In the genomic region with DNA sequence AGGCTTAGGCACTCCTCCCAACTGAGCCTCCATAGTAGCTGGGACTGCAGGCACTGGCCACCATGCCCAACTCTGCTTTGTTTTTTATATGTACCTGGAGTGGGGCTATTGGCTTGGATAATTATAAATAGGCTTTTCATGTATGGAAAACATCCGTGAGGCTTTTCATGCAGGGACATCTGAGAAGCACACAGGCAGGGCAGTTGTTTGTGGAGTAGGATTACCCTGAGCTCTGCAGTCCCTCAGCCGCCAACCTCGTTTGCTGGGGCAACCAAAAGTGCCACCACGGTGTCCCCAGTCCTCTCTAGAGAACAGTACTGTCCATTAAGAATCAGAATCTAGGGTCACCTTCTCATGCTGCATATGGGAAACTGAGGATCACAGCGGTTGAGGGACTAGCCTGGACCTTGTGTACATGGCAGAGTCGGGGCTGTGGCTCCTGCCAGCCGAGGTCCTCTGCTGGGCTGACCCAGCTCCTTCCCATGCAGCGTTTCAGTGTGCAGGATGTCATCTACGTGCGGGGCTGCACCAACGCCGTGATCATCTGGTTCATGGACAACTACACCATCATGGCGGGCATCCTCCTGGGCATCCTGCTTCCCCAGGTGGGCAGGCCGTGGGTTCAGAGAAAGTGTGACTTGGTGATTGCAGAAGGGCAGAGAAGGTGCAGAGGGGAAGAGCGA, we compare ENCODE assay signal across 18 cellular contexts. TPM values are rescaled to one million over a fixed set of nuclear protein-coding genes. Genes with fewer than 3 reads are reported as not detected.
DNase-seq lines count a peak whose midpoint lies in the region; ATAC-seq and TF ChIP-seq lines count a peak whose summit lies in the region.
"Had no signal": no experiment of that assay in that cellular context is flagged by ENCODE, and none has a peak within 500 bp of the region (broad histone marks: within the 10 kb centered on the region; RNA-seq: fewer than 3 reads in every experiment).

No MANE protein-coding gene starts in this region.

- TF ChIP-seq POLR2A in gastroesophageal sphincter (IDR thresholded peaks at IDR 0.05) = no peak

- ATAC-seq in left ventricle myocardium superior (no peak), Right ventricle myocardium superior (ENCODE audit: poor library complexity) (no peak), gastroesophageal sphincter (no peak)
- ATAC-seq: natural killer cell had no signal

- peak; percentile 18 for DNase-seq in left ventricle myocardium superior
- no peak for DNase-seq in Right ventricle myocardium superior
- DNase-seq in pons (ENCODE audit: low spot score) = peak; percentile 0
- DNase-seq in NCI-H2171 (lab: John Stamatoyannopoulos, UW) = no peak
- DNase-seq in NCI-H1105 (lab: John Stamatoyannopoulos, UW) = no peak
- DNase-seq in NCI-H446 (lab: John Stamatoyannopoulos, UW) = no peak
- DNase-seq in GM03348 (ENCODE audit: low spot score) = no peak
- DNase-seq: CD4-positive, alpha-beta T cell; DMS79; erythroblast; foreskin melanocyte; GM23248; kidney glomerular epithelial cell; natural killer cell; NCI-H2081 treated with DMSO at 0.1 percent for 48 hours; NCI-H510A treated with DMSO at 0.1 percent for 48 hours; T1000 had no signal

- peaks cover 0 to 36% (median 5%) of the 10 kb centered on the region in 3 donors for H3K4me1 ChIP-seq in gastroesophageal sphincter

- peaks cover 0 to 38% of the 10 kb centered on the region in 2 donors for H3K36me3 ChIP-seq in gastroesophageal sphincter

- no peaks in the 10 kb centered on the region for H3K27me3 ChIP-seq in gastroesophageal sphincter

- H3K9me3 ChIP-seq in gastroesophageal sphincter = no peaks in the 10 kb centered on the region

- peak overlapping the region in 3 of 4 donors; percentile 82 to 84 (median 83) for H3K27ac ChIP-seq in gastroesophageal sphincter
- H3K27ac ChIP-seq: GM23248 had no signal

- intact Hi-C loops in left ventricle myocardium superior (cut with micrococcal nuclease) (loop anchor here (5.0 kb wide), 1 partner anchor 73 kb away; no protein-coding TSS in a partner anchor), Right ventricle myocardium superior (cut with DNase I) (loop anchor here (10.0 kb wide), 1 partner anchor 271 kb away; no protein-coding TSS in a partner anchor)

- no peak for TF ChIP-seq CTCF in gastroesophageal sphincter (IDR thresholded peaks at IDR 0.05)

- WGBS in gastroesophageal sphincter (ENCODE audit: low coverage in 1 of 2), 2 donors = 82 to 86% methylated on average over 2 to 5 of the region's 15 CpGs

- TF ChIP-seq EP300 in gastroesophageal sphincter (IDR thresholded peaks at IDR 0.05) = no peak

- H3K4me3 ChIP-seq in gastroesophageal sphincter = no peak overlapping the region
- H3K4me3 ChIP-seq: GM23248 had no signal

RNA-seq across cellular contexts. Expression of a gene that starts 54.5 kb away (rescaled TPM):
- total RNA-seq in left ventricle myocardium superior (8.3 TPM), Right ventricle myocardium superior (9.5 TPM), gastroesophageal sphincter (10 to 100 TPM; 51.9 to 66.7 (median 58.1) TPM)
- total RNA-seq: GM23248 had no signal

Comparison
In these comparisons a context has a peak if more than half of its experiments do, and no peak if none do; other contexts are left out.
1. DNase-seq: peak in left ventricle myocardium superior (single experiment) and pons (single experiment); none in Right ventricle myocardium superior (single experiment), NCI-H2171 (single experiment), NCI-H1105 (single experiment), NCI-H446 (0 of 2) and GM03348 (single experiment).